In genomic region chr12:13135336-13136178, GRCh38 we compare ENCODE assay signal across 9 cellular contexts. TPM values are rescaled to one million over a fixed set of nuclear protein-coding genes. Genes with fewer than 3 reads are reported as not detected.
DNase-seq lines count a peak whose midpoint lies in the region; ATAC-seq and TF ChIP-seq lines count a peak whose summit lies in the region.
"Had no signal": no experiment of that assay in that cellular context is flagged by ENCODE, and none has a peak within 500 bp of the region (broad histone marks: within the 10 kb centered on the region; RNA-seq: fewer than 3 reads in every experiment).

No MANE protein-coding gene starts in this region.

- no peak overlapping the region for H3K9ac ChIP-seq in MM.1S (ENCODE audit: low read length)

- no peaks in the 10 kb centered on the region for H3K27me3 ChIP-seq in CD4-positive, alpha-beta memory T cell (ENCODE audit: insufficient read depth, low read length)
- H3K27me3 ChIP-seq in MM.1S (replicated peaks; ENCODE audit: insufficient read depth, low read length) = no peaks in the 10 kb centered on the region

- H3K27me3 Mint-ChIP-seq in CD4-positive, alpha-beta memory T cell = peaks cover 2 to 9% of the 10 kb centered on the region in 2 donors

- H4K20me1 ChIP-seq in MM.1S (ENCODE audit: insufficient read depth, low read length) = no peaks in the 10 kb centered on the region

- ATAC-seq in HG03565 (IDR thresholded peaks at IDR 0.05; ENCODE audit: unreplicated experiment) = no peak

- CTCF ChIA-PET in CD4-positive, alpha-beta memory T cell (lab: Charles Lee; ENCODE audit: partially characterized antibody) = interaction anchor here (0.9 to 1.6 kb wide), 2 partner anchors 15 to 77 kb away, joined by 3 to 7 read pairs; no protein-coding TSS in a partner anchor

- H3K4me3 ChIP-seq in CD4-positive, alpha-beta memory T cell (ENCODE audit: low read length in 2 of 2) = no peak overlapping the region
- no peak overlapping the region for H3K4me3 ChIP-seq in MM.1S (ENCODE audit: low read length)

- no peak overlapping the region for H3K27ac Mint-ChIP-seq in CD4-positive, alpha-beta memory T cell

- intact Hi-C loops in CD4-positive, alpha-beta memory T cell (cut with micrococcal nuclease) = no loop called here

- H3K4me3 Mint-ChIP-seq in CD4-positive, alpha-beta memory T cell = no peak overlapping the region

- no peaks in the 10 kb centered on the region for H3K4me1 ChIP-seq in CD4-positive, alpha-beta memory T cell (ENCODE audit: insufficient read depth, low read length)
- H3K4me1 ChIP-seq in MM.1S (ENCODE audit: low read length) = no peaks in the 10 kb centered on the region

- H3K36me3 Mint-ChIP-seq in CD4-positive, alpha-beta memory T cell = no peaks in the 10 kb centered on the region

- H3K9me2 ChIP-seq in MM.1S (replicated peaks; ENCODE audit: insufficient read depth, low read length) = no peaks in the 10 kb centered on the region

- no peaks in the 10 kb centered on the region for H3K79me2 ChIP-seq in MM.1S (ENCODE audit: low read length)

- H3K4me2 ChIP-seq in MM.1S (ENCODE audit: low read depth, low read length) = no peak overlapping the region

- H3K9me3 ChIP-seq in CD4-positive, alpha-beta memory T cell (ENCODE audit: control insufficient read depth in 1 of 2, low read length in 2 of 2) = no peaks in the 10 kb centered on the region
- H3K9me3 ChIP-seq in MM.1S (replicated peaks; ENCODE audit: insufficient read depth, low read length) = no peaks in the 10 kb centered on the region

- no peaks in the 10 kb centered on the region for H3F3A ChIP-seq in MM.1S (ENCODE audit: insufficient read depth, low read length)

- TF ChIP-seq CTCF in MM.1S (IDR thresholded peaks at IDR 0.05; ENCODE audit: low read length) = no peak

- H3K27ac ChIP-seq in CD4-positive, alpha-beta memory T cell (ENCODE audit: low read depth, low read length) = no peak overlapping the region
- H3K27ac ChIP-seq in MM.1S (ENCODE audit: low read length) = no peak overlapping the region

- H3K9me3 Mint-ChIP-seq in CD4-positive, alpha-beta memory T cell = no peaks in the 10 kb centered on the region

- H2AFZ ChIP-seq in MM.1S (ENCODE audit: low read length) = no peak overlapping the region

- DNase-seq in Daoy (ENCODE audit: low read depth) = peak; percentile 89
- DNase-seq in SW 1271 (lab: John Stamatoyannopoulos, UW) = peak; percentile 57 to 72
- DNase-seq in foreskin melanocyte = peak; percentile 77
- DNase-seq in putamen (ENCODE audit: low spot score) = peak; percentile 49
- DNase-seq in CD4-positive, alpha-beta memory T cell = no peak
- DNase-seq in MM.1S = no peak
- no peak for DNase-seq in stimulated activated naive CD4-positive, alpha-beta T cell treated with Interleukin-2 at 50 U/mL for 16 hours (lab: John Stamatoyannopoulos, UW)

- POLR2A ChIA-PET in CD4-positive, alpha-beta memory T cell (lab: Charles Lee; ENCODE audit: partially characterized antibody) = no interaction called here

- H3K4me1 Mint-ChIP-seq in CD4-positive, alpha-beta memory T cell = no peaks in the 10 kb centered on the region

- H3K36me3 ChIP-seq in CD4-positive, alpha-beta memory T cell (ENCODE audit: insufficient read depth, low read length) = no peaks in the 10 kb centered on the region
- H3K36me3 ChIP-seq in MM.1S (replicated peaks; ENCODE audit: insufficient read depth, low read length) = no peaks in the 10 kb centered on the region

RNA-seq across cellular contexts. Expression of gene GSG1, which starts 32.1 kb away (rescaled TPM):
- 0.06 TPM in 1 of 2 replicates, not detected in the other for total RNA-seq in Daoy (2014; rRNA removed; shearing (Covaris generic))
- total RNA-seq in CD4-positive, alpha-beta memory T cell = not detected
- polyA plus RNA-seq in CD4-positive, alpha-beta memory T cell = under 1 TPM in 1 of 2 donors, not detected in 1; 0.07 TPM
- total RNA-seq: dermis microvascular lymphatic vessel endothelial cell had no signal

Comparison
In these comparisons a context has a peak if more than half of its experiments do, and no peak if none do; other contexts are left out.
1. DNase-seq: peak in Daoy (single experiment), SW 1271 (2 of 2), foreskin melanocyte (single experiment) and putamen (single experiment); none in CD4-positive, alpha-beta memory T cell (0 of 5), MM.1S (single experiment) and stimulated activated naive CD4-positive, alpha-beta T cell treated with Interleukin-2 at 50 U/mL for 16 hours (single experiment).